ENCODE assay signal across 11 cellular contexts in genomic region chr5:119288364-119289047, GRCh38.
A peak's percentile ranks its signal among the peaks of the same experiment; 100 is the strongest.
DNase-seq lines count a peak whose midpoint lies in the region; ATAC-seq and TF ChIP-seq lines count a peak whose summit lies in the region.
"Had no signal": no experiment of that assay in that cellular context is flagged by ENCODE, and none has a peak within 500 bp of the region (broad histone marks: within the 10 kb centered on the region; RNA-seq: fewer than 3 reads in every experiment).

No MANE protein-coding gene starts in this region.

- ATAC-seq in HG02973 (IDR thresholded peaks at IDR 0.05; ENCODE audit: unreplicated experiment) (no peak), upper lobe of left lung (ENCODE audit: low FRiP score in 2 of 2) (no peak)

- peak overlapping the region; percentile 99 for H3K27ac Mint-ChIP-seq in activated naive CD4-positive, alpha-beta T cell treated with anti-CD3 and anti-CD28 coated beads, Interleukin-2, amount 50 U/mL, for 24 hours
- H3K27ac Mint-ChIP-seq: H9 had no signal

- H3K9me3 ChIP-seq in WERI-Rb-1 (ENCODE audit: severe bottlenecking) (no peaks in the 10 kb centered on the region), MG63 (no peaks in the 10 kb centered on the region), upper lobe of left lung (no peaks in the 10 kb centered on the region)
- H3K9me3 ChIP-seq: SJSA1 had no signal

- H3K27ac ChIP-seq in WERI-Rb-1 (peak overlapping the region; percentile 52), upper lobe of left lung (no peak overlapping the region)
- H3K27ac ChIP-seq: SJSA1 had no signal

- TF ChIP-seq CTCF in WERI-Rb-1 (IDR thresholded peaks at IDR 0.05; ENCODE audit: low read depth, low read length) (no peak), fibroblast of villous mesenchyme (IDR thresholded peaks at IDR 0.05; ENCODE audit: insufficient read depth, low read depth, low read length) (no peak), upper lobe of left lung (IDR thresholded peaks at IDR 0.05) (no peak)

- DNase-seq in activated naive CD4-positive, alpha-beta T cell treated with anti-CD3 and anti-CD28 coated beads, Interleukin-2, amount 50 U/mL, for 16 hours, result no peak
- DNase-seq in WERI-Rb-1 (no peak), fibroblast of villous mesenchyme (ENCODE audit: low read depth) (peak; percentile 77), NCI-H1048 (lab: John Stamatoyannopoulos, UW) (no peak), MG63 (no peak), upper lobe of left lung (no peak)
- DNase-seq: H9, NCI-H187 treated with DMSO at 0.1 percent for 48 hours had no signal

- peak overlapping the region; percentile 82 for H3K4me3 Mint-ChIP-seq in activated naive CD4-positive, alpha-beta T cell treated with anti-CD3 and anti-CD28 coated beads, Interleukin-2, amount 50 U/mL, for 24 hours
- H3K4me3 Mint-ChIP-seq: H9 had no signal

- H3K27me3 ChIP-seq in WERI-Rb-1 (ENCODE audit: insufficient read depth, low read depth, severe bottlenecking) (no peaks in the 10 kb centered on the region), MG63 (no peaks in the 10 kb centered on the region), upper lobe of left lung (no peaks in the 10 kb centered on the region)
- H3K27me3 ChIP-seq: SJSA1 had no signal

- no peak for TF ChIP-seq POLR2A in upper lobe of left lung (IDR thresholded peaks at IDR 0.05)

- peaks cover 24% of the 10 kb centered on the region for H3K36me3 Mint-ChIP-seq in activated naive CD4-positive, alpha-beta T cell treated with anti-CD3 and anti-CD28 coated beads, Interleukin-2, amount 50 U/mL, for 24 hours

- 61 to 66% methylated on average over 2 of the region's 2 CpGs for WGBS in upper lobe of left lung, 2 donors

- H3K4me3 ChIP-seq in WERI-Rb-1 (ENCODE audit: low read depth, low read length) (no peak overlapping the region), fibroblast of villous mesenchyme (ENCODE audit: low read depth, low read length) (no peak overlapping the region), MG63 (no peak overlapping the region), upper lobe of left lung (no peak overlapping the region)
- H3K4me3 ChIP-seq: SJSA1 had no signal

- H3K36me3 ChIP-seq in WERI-Rb-1, result no peaks in the 10 kb centered on the region; the same call in 1 of the 2 replicates
- H3K36me3 ChIP-seq in MG63, result no peaks in the 10 kb centered on the region
- no peaks in the 10 kb centered on the region for H3K36me3 ChIP-seq in upper lobe of left lung
- H3K36me3 ChIP-seq: SJSA1 had no signal

- peaks cover 17 to 51% (median 31%) of the 10 kb centered on the region in 4 donors for H3K4me1 ChIP-seq in upper lobe of left lung

- peaks cover 5% of the 10 kb centered on the region for H3K9me3 Mint-ChIP-seq in activated naive CD4-positive, alpha-beta T cell treated with anti-CD3 and anti-CD28 coated beads, Interleukin-2, amount 50 U/mL, for 24 hours
- H3K9me3 Mint-ChIP-seq: H9 had no signal

- TF ChIP-seq EP300 in upper lobe of left lung (IDR thresholded peaks at IDR 0.05), result no peak

- H3K4me1 Mint-ChIP-seq in activated naive CD4-positive, alpha-beta T cell treated with anti-CD3 and anti-CD28 coated beads, Interleukin-2, amount 50 U/mL, for 24 hours, result peaks cover 100% of the 10 kb centered on the region

- no peaks in the 10 kb centered on the region for H3K27me3 Mint-ChIP-seq in activated naive CD4-positive, alpha-beta T cell treated with anti-CD3 and anti-CD28 coated beads, Interleukin-2, amount 50 U/mL, for 24 hours
